Comparison of ENCODE assay signal across 17 cellular contexts in the genomic region with DNA sequence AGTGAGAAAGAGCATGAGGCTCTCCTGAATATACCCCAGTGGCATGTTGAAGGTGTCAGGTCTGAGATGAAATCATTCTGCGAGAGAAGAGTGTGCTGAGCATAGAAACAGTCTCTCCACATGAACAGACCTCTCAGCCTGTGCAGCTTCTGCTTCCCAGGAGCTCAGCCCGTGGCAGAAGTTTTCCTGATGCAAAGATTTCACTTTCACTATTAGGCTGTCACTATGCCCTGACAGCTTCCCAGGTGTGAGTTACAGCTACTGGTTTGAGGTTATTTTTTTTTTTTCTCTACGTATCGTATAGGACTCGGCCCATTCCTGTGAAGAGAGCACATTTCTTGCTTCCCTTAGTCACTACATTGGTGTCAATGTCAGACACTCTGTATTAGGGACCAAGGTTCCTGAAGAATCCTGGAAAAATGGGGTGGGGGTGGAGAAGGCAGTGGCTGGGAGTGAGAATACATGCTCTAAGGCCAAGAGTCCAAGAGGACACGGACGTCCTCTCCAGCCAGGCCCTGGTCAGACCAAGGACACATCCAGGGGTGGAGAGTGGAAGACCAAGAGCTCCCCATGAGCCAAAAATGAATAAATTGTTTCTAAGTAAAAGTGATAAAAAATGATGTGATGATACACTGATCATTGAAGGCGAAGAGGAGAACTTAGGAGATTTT.
"Had no signal": no experiment of that assay in that cellular context is flagged by ENCODE, and none has a peak within 500 bp of the region (broad histone marks: within the 10 kb centered on the region; RNA-seq: fewer than 3 reads in every experiment).

No MANE protein-coding gene starts in this region.

- H3K27me3 Mint-ChIP-seq: activated CD8-positive, alpha-beta T cell treated with anti-CD3 and anti-CD28 coated beads for 36 hours; activated naive CD8-positive, alpha-beta T cell treated with anti-CD3 and anti-CD28 coated beads, Interleukin-2, amount 50 U/mL, for 24 hours had no signal

- H3K4me3 Mint-ChIP-seq: activated CD8-positive, alpha-beta T cell treated with anti-CD3 and anti-CD28 coated beads for 36 hours; activated naive CD8-positive, alpha-beta T cell treated with anti-CD3 and anti-CD28 coated beads, Interleukin-2, amount 50 U/mL, for 24 hours; activated T-helper 1 cell treated with anti-CD3 and anti-CD28 coated beads, Interleukin-12 subunit alpha, Interleukin-12 subunit beta, Interleukin-2, Interleukin-4 antibody, amounts not matched to agents 30 ng/mL and 10 ng/mL and 1 ng/mL, durations not matched to agents 14 hours and 24 hours and 36 hours; T-cell had no signal

- H3K27ac Mint-ChIP-seq: activated CD8-positive, alpha-beta T cell treated with anti-CD3 and anti-CD28 coated beads for 36 hours; activated naive CD8-positive, alpha-beta T cell treated with anti-CD3 and anti-CD28 coated beads, Interleukin-2, amount 50 U/mL, for 24 hours; activated T-helper 1 cell treated with anti-CD3 and anti-CD28 coated beads, Interleukin-12 subunit alpha, Interleukin-12 subunit beta, Interleukin-2, Interleukin-4 antibody, amounts not matched to agents 30 ng/mL and 10 ng/mL and 1 ng/mL, durations not matched to agents 14 hours and 24 hours and 36 hours; T-cell had no signal

- H3K27me3 ChIP-seq: ascending aorta, heart left ventricle, pancreas, stomach had no signal

- H3K4me1 ChIP-seq: ascending aorta, pancreas had no signal

- H3K27ac ChIP-seq: ascending aorta, heart left ventricle, pancreas, stomach, thoracic aorta, WERI-Rb-1 had no signal

- H3K36me3 ChIP-seq: ascending aorta, heart left ventricle, pancreas, stomach, thoracic aorta, WERI-Rb-1 had no signal

- H3K4me1 Mint-ChIP-seq: activated naive CD8-positive, alpha-beta T cell treated with anti-CD3 and anti-CD28 coated beads, Interleukin-2, amount 50 U/mL, for 24 hours; T-cell had no signal

- H3K36me3 Mint-ChIP-seq: T-cell had no signal

- H3K4me3 ChIP-seq: ascending aorta, heart left ventricle, lung, pancreas, stomach, thoracic aorta had no signal

- DNase-seq: activated CD4-positive, alpha-beta T cell treated with anti-CD3 and anti-CD28 coated beads for 4 hours; activated CD8-positive, alpha-beta memory T cell treated with anti-CD3 and anti-CD28 coated beads, Interleukin-2, amount 50 U/mL, for 48 hours; activated CD8-positive, alpha-beta T cell treated with anti-CD3 and anti-CD28 coated beads for 36 hours; activated naive CD4-positive, alpha-beta T cell treated with Interleukin-2 at 50 U/mL for 16 hours; activated naive CD8-positive, alpha-beta T cell treated with anti-CD3 and anti-CD28 coated beads, Interleukin-2, amount 50 U/mL, for 24 hours; foreskin melanocyte; heart left ventricle; kidney; pancreas; retina; stomach; T-cell; WERI-Rb-1 had no signal

- ATAC-seq: activated CD8-positive, alpha-beta T cell treated with anti-CD3 and anti-CD28 coated beads for 36 hours; activated naive CD8-positive, alpha-beta T cell treated with anti-CD3 and anti-CD28 coated beads, Interleukin-2, amount 50 U/mL, for 24 hours; heart left ventricle; pancreas; T-cell had no signal

- H3K9me3 ChIP-seq: ascending aorta, heart left ventricle, pancreas, stomach, thoracic aorta had no signal
